Comparison of ENCODE assay signal across 17 cellular contexts in genomic region chr18:22591231-22591630, GRCh38.
A peak's percentile ranks its signal among the peaks of the same experiment; 100 is the strongest.
DNase-seq lines count a peak whose midpoint lies in the region; ATAC-seq and TF ChIP-seq lines count a peak whose summit lies in the region.
"Had no signal": no experiment of that assay in that cellular context is flagged by ENCODE, and none has a peak within 500 bp of the region (broad histone marks: within the 10 kb centered on the region; RNA-seq: fewer than 3 reads in every experiment).

No MANE protein-coding gene starts in this region.

- peak overlapping the region; percentile 27 for H3K4me2 ChIP-seq in osteoblast (ENCODE audit: insufficient read depth, low read length)

- DNase-seq in NCI-H226 (peak; percentile 41), astrocyte of the hippocampus (ENCODE audit: low read depth, low spot score) (peak; percentile 86), fibroblast of peridontal ligament (ENCODE audit: extremely low read depth) (peak; percentile 38), osteoblast (ENCODE audit: insufficient read length, low spot score, missing footprints) (no peak), NCI-H2081 (lab: John Stamatoyannopoulos, UW) (no peak), erythroblast (lab: John Stamatoyannopoulos, UW) (no peak)
- DNase-seq: C1 segment of cervical spinal cord; cortex of kidney; kidney glomerular epithelial cell; NCI-H2081 treated with DMSO at 0.1 percent for 48 hours; NCI-H510A treated with DMSO at 0.1 percent for 48 hours; occipital lobe; stimulated activated CD4-positive, alpha-beta T cell treated with anti-CD3 and anti-CD28 coated beads, Interleukin-15, amount 100 ng/mL, for 24 hours; stimulated activated CD8-positive, alpha-beta memory T cell treated with anti-CD3 and anti-CD28 coated beads, Interleukin-4, amount 100 ng/mL, for 48 hours; upper lobe of right lung had no signal

- H3K36me3 ChIP-seq in osteoblast (ENCODE audit: insufficient read depth, low read length) = no peaks in the 10 kb centered on the region
- H3K36me3 ChIP-seq: HAP-1, upper lobe of right lung had no signal

- no peak for ATAC-seq in GM18858 (IDR thresholded peaks at IDR 0.05; ENCODE audit: unreplicated experiment)
- ATAC-seq: upper lobe of right lung had no signal

- H4K20me1 ChIP-seq in osteoblast (ENCODE audit: insufficient read depth, low read length) = no peaks in the 10 kb centered on the region

- H3K4me3 ChIP-seq in osteoblast (ENCODE audit: insufficient read depth, low read length) = no peak overlapping the region
- H3K4me3 ChIP-seq: HAP-1, upper lobe of right lung had no signal

- peaks cover 15% of the 10 kb centered on the region for H3K4me1 ChIP-seq in osteoblast (ENCODE audit: insufficient read depth, low read length)
- H3K4me1 ChIP-seq: HAP-1, upper lobe of right lung had no signal

- no peaks in the 10 kb centered on the region for H3K27me3 ChIP-seq in osteoblast (ENCODE audit: insufficient read depth, low read length)
- H3K27me3 ChIP-seq: upper lobe of right lung had no signal

- peak overlapping the region; percentile 32 for H3K27ac ChIP-seq in osteoblast (ENCODE audit: low read depth, low read length)
- H3K27ac ChIP-seq: upper lobe of right lung had no signal

- TF ChIP-seq POLR2A in erythroblast (IDR thresholded peaks at IDR 0.05; ENCODE audit: low read length) = no peak

- H3K79me2 ChIP-seq in osteoblast (ENCODE audit: insufficient read depth, low read length) = no peaks in the 10 kb centered on the region

- no peak for TF ChIP-seq CTCF in osteoblast (IDR thresholded peaks at IDR 0.05; ENCODE audit: extremely low read depth, low read depth, low read length)

- no peaks in the 10 kb centered on the region for H3K9me3 ChIP-seq in osteoblast (ENCODE audit: low read depth, low read length)
- H3K9me3 ChIP-seq: HAP-1, upper lobe of right lung had no signal

- H2AFZ ChIP-seq in osteoblast (ENCODE audit: low read length) = no peak overlapping the region

Comparison
In these comparisons a context has a peak if more than half of its experiments do, and no peak if none do; other contexts are left out.
1. DNase-seq: peak in NCI-H226 (single experiment), astrocyte of the hippocampus (single experiment) and fibroblast of peridontal ligament (single experiment); none in osteoblast (single experiment), NCI-H2081 (0 of 2) and erythroblast (0 of 2).